In the genomic region with DNA sequence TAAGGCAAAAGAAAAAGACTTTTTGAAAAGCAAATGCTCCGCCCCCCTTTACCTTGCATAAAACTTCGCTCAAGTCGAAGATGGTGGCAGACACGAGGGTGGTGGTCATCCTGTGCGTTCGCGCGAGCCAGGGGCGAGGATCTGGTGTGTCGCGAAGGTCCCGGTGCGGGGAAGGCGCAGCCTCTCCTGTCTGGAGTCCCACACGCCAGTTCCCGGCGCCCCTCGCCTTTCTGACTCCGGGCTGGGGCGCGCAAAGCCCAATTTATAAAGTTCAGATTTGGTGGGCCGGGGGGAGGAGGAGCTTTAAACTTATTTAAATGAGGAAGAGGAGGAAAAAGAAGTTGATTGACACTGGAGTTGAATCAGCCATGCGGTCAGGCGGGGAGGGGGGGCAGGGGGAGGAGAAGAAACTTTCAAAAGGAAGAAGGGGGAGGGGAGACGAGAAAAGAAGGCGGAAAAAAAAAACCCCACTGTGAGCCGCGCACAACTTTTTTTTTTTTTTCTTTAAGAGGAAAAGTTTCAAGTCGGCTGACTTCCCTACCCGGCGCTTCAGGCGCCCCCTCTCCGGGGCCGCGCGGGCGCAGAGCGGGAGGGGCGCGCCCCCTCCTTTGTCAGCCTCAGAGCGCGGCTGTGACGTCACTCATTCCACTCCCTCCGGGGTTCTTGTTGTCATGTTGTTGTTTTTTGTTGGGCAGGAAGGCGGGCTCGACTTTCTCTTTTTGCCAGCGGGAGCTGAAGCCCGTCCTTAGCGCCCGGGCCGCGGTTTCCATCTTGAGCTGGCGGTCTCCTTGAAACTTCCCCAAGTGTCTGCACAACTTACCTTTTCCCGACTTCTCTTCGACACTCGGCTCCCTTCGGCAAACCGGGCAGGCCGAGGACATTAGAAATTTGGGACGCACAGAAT, we compare ENCODE assay signal across 8 cellular contexts.
A peak's percentile ranks its signal among the peaks of the same experiment; 100 is the strongest.
DNase-seq lines count a peak whose midpoint lies in the region; TF ChIP-seq lines count a peak whose summit lies in the region.

A gene with protein sequence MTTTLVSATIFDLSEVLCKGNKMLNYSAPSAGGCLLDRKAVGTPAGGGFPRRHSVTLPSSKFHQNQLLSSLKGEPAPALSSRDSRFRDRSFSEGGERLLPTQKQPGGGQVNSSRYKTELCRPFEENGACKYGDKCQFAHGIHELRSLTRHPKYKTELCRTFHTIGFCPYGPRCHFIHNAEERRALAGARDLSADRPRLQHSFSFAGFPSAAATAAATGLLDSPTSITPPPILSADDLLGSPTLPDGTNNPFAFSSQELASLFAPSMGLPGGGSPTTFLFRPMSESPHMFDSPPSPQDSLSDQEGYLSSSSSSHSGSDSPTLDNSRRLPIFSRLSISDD (minus strand): TSS at position 238 of the 904 bp plus-strand sequence. CDS start 129 bp downstream, at position 109.

- H3K27ac Mint-ChIP-seq in activated naive CD4-positive, alpha-beta T cell treated with anti-CD3 and anti-CD28 coated beads, Interleukin-2, amount 50 U/mL, for 24 hours, result peak within 1 kb of the TSS; percentile 99

- H3K9ac ChIP-seq in SK-N-MC (ENCODE audit: insufficient read length), result peak within 1 kb of the TSS; percentile 97

- H3K4me3 ChIP-seq in AG10803 (ENCODE audit: low read length) (peak within 1 kb of the TSS; percentile 100), SK-N-MC (peak within 1 kb of the TSS; percentile 94)

- H3K4me3 Mint-ChIP-seq in activated naive CD4-positive, alpha-beta T cell treated with anti-CD3 and anti-CD28 coated beads, Interleukin-2, amount 50 U/mL, for 24 hours, result peak within 1 kb of the TSS; percentile 97

- peaks cover 35% of the 10 kb centered on the region for H3K36me3 ChIP-seq in SK-N-MC (ENCODE audit: insufficient read depth, low read length)

- H3K36me3 Mint-ChIP-seq in activated naive CD4-positive, alpha-beta T cell treated with anti-CD3 and anti-CD28 coated beads, Interleukin-2, amount 50 U/mL, for 24 hours, result peaks cover 28% of the 10 kb centered on the region

- peak; percentile 99 for TF ChIP-seq POLR2A in GM19193 (IDR thresholded peaks at IDR 0.05; ENCODE audit: extremely low read depth, insufficient read depth, insufficient read length)

- H3K9me3 Mint-ChIP-seq in activated naive CD4-positive, alpha-beta T cell treated with anti-CD3 and anti-CD28 coated beads, Interleukin-2, amount 50 U/mL, for 24 hours, result no peaks in the 10 kb centered on the region

- H3K27ac ChIP-seq in SK-N-MC (peak within 1 kb of the TSS; percentile 99), substantia nigra (ENCODE audit: low read depth, low read length, poor library complexity, severe bottlenecking) (peak within 1 kb of the TSS; percentile 88)

- TF ChIP-seq CTCF in AG10803 (conservative IDR thresholded peaks at IDR 0.05; ENCODE audit: low read length), result no peak

- no peaks in the 10 kb centered on the region for H3K9me3 ChIP-seq in SK-N-MC (ENCODE audit: low read depth, low read length)

- H3K4me1 Mint-ChIP-seq in activated naive CD4-positive, alpha-beta T cell treated with anti-CD3 and anti-CD28 coated beads, Interleukin-2, amount 50 U/mL, for 24 hours, result peaks cover 44% of the 10 kb centered on the region

- peak; percentile 99 for DNase-seq in AG10803 (ENCODE audit: low read depth)
- DNase-seq in HPDE6-E6E7 (ENCODE audit: extremely low spot score), result peak; percentile 89
- DNase-seq in SK-N-MC (ENCODE audit: low read depth, low spot score), result peak; percentile 93
- peak; percentile 92 for DNase-seq in germinal center (ENCODE audit: low spot score)
- DNase-seq in nucleus accumbens (lab: John Stamatoyannopoulos, UW), result peak in 52 of 56 donors; percentile 16 to 89 (median 65)
- peak in 42 of 49 donors; percentile 28 to 87 (median 70) for DNase-seq in substantia nigra (lab: John Stamatoyannopoulos, UW)

- no peaks in the 10 kb centered on the region for H3K27me3 Mint-ChIP-seq in activated naive CD4-positive, alpha-beta T cell treated with anti-CD3 and anti-CD28 coated beads, Interleukin-2, amount 50 U/mL, for 24 hours

Comparison
In these comparisons a context has a peak if more than half of its experiments do, and no peak if none do; other contexts are left out.
1. Peak in every context shown above with its lines: DNase-seq, H3K4me3 ChIP-seq and H3K27ac ChIP-seq.